ENCODE assay signal across 8 cellular contexts in the genomic region with DNA sequence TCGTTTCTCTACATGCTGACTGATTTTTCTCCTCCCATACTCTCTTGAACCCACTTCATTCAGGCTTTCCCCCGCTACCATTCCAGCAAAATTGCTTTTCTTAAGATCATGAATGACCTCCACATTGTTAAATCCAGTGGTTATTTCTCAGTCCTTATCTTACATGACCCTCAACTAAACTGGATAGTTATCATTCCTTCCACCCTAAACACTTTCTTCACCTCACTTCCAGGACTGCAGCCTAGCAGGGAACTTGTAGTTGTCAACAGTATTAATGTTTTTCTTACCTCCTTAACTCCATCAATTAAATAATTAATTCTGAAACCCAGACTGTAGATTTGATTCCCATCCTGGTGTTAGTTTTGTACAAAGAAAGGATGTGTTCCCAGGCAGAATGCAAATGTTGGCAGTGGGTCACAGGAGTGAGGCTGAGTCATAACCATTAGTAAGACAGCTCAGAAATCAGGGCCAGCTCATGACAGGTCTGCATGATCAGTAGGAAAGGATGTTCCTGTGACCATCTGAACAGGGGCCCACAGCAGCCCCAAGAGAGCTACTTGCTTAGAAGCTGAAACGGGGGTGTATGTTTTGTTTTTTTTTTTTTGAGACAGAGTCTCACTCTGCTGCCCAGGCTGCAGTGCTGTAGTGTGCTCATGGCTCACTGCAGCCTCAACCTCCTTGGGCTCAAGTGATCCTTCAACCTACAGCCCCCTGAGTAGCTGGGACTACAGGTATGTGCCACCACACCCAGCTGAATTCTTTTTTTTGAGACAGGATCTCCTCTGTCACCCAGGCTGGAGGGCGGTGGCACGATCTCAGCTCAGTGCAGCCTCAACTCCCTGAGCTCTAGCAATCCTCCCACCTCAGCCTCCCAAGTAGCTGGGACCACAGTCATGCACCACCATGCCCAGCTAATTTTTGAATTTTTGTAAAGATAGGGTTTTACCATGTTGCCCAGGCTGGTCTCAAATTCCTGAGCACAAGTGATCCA. TPM values are rescaled to one million over a fixed set of nuclear protein-coding genes. Genes with fewer than 3 reads are reported as not detected.
A peak's percentile ranks its signal among the peaks of the same experiment; 100 is the strongest.
DNase-seq lines count a peak whose midpoint lies in the region; ATAC-seq and TF ChIP-seq lines count a peak whose summit lies in the region.

No MANE protein-coding gene starts in this region.

- TF ChIP-seq CTCF in CD8-positive, alpha-beta T cell (IDR thresholded peaks at IDR 0.05), result no peak

- H3K4me3 Mint-ChIP-seq in CD8-positive, alpha-beta T cell, result no peak overlapping the region

- no peak overlapping the region for H3K4me3 ChIP-seq in CD8-positive, alpha-beta T cell (ENCODE audit: low read depth, low read length)

- CTCF ChIA-PET in CD8-positive, alpha-beta T cell (lab: Charles Lee), result no interaction called here

- no peaks in the 10 kb centered on the region for H3K36me3 Mint-ChIP-seq in CD8-positive, alpha-beta T cell

- no peaks in the 10 kb centered on the region for H3K4me1 Mint-ChIP-seq in CD8-positive, alpha-beta T cell (ENCODE audit: low read depth)

- H3K27me3 Mint-ChIP-seq in CD8-positive, alpha-beta T cell (ENCODE audit: low read depth), result peaks cover 17% of the 10 kb centered on the region

- H3K27ac Mint-ChIP-seq in CD8-positive, alpha-beta T cell, result no peak overlapping the region

- H3K27me3 ChIP-seq in CD8-positive, alpha-beta T cell (ENCODE audit: insufficient read depth, low read length), result no peaks in the 10 kb centered on the region

- POLR2A ChIA-PET in CD8-positive, alpha-beta T cell (lab: Charles Lee), result interaction anchor here (0.6 kb wide), 1 partner anchor 14 kb away, joined by 3 read pairs; no protein-coding TSS in a partner anchor

- peak; percentile 85 for ATAC-seq in GM18870 (IDR thresholded peaks at IDR 0.05; ENCODE audit: unreplicated experiment)
- peak; percentile 61 for ATAC-seq in HG03039 (IDR thresholded peaks at IDR 0.05; ENCODE audit: unreplicated experiment)
- no peak for ATAC-seq in CD8-positive, alpha-beta T cell
- ATAC-seq in HG02970 (IDR thresholded peaks at IDR 0.05; ENCODE audit: low FRiP score, unreplicated experiment), result no peak

- intact Hi-C loops in CD8-positive, alpha-beta T cell (cut with DNase I, micrococcal nuclease), result no loop called here

- H3K4me1 ChIP-seq in CD8-positive, alpha-beta T cell (ENCODE audit: insufficient read depth, low read length), result no peaks in the 10 kb centered on the region

- no peaks in the 10 kb centered on the region for H3K9me3 ChIP-seq in CD8-positive, alpha-beta T cell (ENCODE audit: low read length)

- H3K27ac ChIP-seq in CD8-positive, alpha-beta T cell (ENCODE audit: low read depth, low read length), result no peak overlapping the region

- no peaks in the 10 kb centered on the region for H3K9me3 Mint-ChIP-seq in CD8-positive, alpha-beta T cell

- DNase-seq in AG08396 (ENCODE audit: low spot score), result peak; percentile 82
- DNase-seq in RPMI8226, result peak; percentile 23
- DNase-seq in iris pigment epithelial cell (ENCODE audit: low read depth), result peak; percentile 97
- DNase-seq in CD8-positive, alpha-beta T cell, result no peak
- DNase-seq in iPS-NIHi11 (ENCODE audit: low spot score), result no peak

- H3K36me3 ChIP-seq in CD8-positive, alpha-beta T cell (ENCODE audit: insufficient read depth, low read length), result no peaks in the 10 kb centered on the region

RNA-seq across cellular contexts. Expression of gene BCL2L10, which starts 9.1 kb away (rescaled TPM):
- under 1 TPM; 0.24 to 0.44 TPM for total RNA-seq in CD8-positive, alpha-beta T cell

Comparison
In these comparisons a context has a peak if more than half of its experiments do, and no peak if none do; other contexts are left out.
1. DNase-seq: peak in AG08396 (single experiment), RPMI8226 (single experiment) and iris pigment epithelial cell (single experiment); none in CD8-positive, alpha-beta T cell (0 of 7) and iPS-NIHi11 (single experiment).
2. ATAC-seq: peak in GM18870 (single experiment) and HG03039 (single experiment); none in CD8-positive, alpha-beta T cell (single experiment) and HG02970 (single experiment).